Comparison of ENCODE assay signal across 1 cellular context in the genomic region with DNA sequence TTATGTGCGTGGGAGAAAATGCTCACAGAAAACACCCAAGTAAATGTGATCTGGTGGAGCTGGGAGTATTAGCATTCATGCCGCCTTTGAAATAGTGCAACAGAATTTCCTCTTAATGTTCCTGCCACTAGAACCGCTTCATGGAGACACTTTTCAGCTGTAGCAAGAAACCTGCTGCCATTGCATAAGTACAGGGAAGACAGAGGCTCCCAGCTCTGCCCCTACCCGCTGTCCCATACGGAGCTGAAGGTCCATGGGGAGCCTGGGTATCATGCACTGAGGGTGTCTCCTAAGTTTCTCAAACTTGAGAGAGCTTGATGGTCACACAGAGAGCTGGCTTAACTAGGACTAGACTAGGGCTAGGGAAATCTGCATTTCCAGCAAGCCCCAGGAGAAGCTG.
TF ChIP-seq lines count a peak whose summit lies in the region.

No MANE protein-coding gene starts in this region.

TF ChIP-seq in GM12878, 131 proteins besides CTCF, POLR2A, EP300 and RAD21:
- TF ChIP-seq FOXM1 (IDR thresholded peaks at IDR 0.05; ENCODE audit: low read depth, low read length) (no peak), POU2F2 (IDR thresholded peaks at IDR 0.05; ENCODE audit: borderline replicate concordance, low read depth, low read length) (no peak), POLR2AphosphoS2 (IDR thresholded peaks at IDR 0.05; ENCODE audit: low read depth, low read length) (no peak)
- TF ChIP-seq, protein P1, sequence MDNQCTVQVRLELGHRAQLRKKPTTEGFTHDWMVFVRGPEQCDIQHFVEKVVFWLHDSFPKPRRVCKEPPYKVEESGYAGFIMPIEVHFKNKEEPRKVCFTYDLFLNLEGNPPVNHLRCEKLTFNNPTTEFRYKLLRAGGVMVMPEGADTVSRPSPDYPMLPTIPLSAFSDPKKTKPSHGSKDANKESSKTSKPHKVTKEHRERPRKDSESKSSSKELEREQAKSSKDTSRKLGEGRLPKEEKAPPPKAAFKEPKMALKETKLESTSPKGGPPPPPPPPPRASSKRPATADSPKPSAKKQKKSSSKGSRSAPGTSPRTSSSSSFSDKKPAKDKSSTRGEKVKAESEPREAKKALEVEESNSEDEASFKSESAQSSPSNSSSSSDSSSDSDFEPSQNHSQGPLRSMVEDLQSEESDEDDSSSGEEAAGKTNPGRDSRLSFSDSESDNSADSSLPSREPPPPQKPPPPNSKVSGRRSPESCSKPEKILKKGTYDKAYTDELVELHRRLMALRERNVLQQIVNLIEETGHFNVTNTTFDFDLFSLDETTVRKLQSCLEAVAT (IDR thresholded peaks at IDR 0.05), result peak; percentile 28; the same call in 1 of the 2 replicates
